In the genomic region with DNA sequence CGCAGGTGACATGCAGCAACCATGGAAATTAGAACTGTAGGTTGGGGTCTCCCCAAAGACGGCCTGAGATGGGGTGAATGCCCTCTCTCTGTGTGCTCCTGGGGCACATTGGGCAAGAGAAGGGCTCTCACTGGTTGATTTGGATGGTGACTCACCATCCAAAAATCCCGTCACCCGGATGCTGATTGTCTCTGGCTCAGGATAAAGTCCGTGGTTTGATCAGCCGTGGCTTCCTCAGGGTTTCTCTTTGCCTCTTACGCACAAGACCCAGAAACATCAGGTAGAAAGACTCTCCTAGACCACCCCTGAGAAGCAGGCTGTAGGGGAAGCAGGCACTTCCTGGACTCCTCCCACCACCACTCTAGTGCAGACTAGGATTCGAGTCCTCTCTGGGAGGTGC, we compare ENCODE assay signal across 13 cellular contexts.
DNase-seq lines count a peak whose midpoint lies in the region; TF ChIP-seq lines count a peak whose summit lies in the region.
"Had no signal": no experiment of that assay in that cellular context is flagged by ENCODE, and none has a peak within 500 bp of the region (broad histone marks: within the 10 kb centered on the region; RNA-seq: fewer than 3 reads in every experiment).

No MANE protein-coding gene starts in this region.

- H3K79me2 ChIP-seq in mammary epithelial cell (ENCODE audit: insufficient read depth, low read length) (no peaks in the 10 kb centered on the region), mesendoderm (ENCODE audit: control insufficient read depth, insufficient read depth, low read length) (no peaks in the 10 kb centered on the region)

- no peak overlapping the region for H3K27ac ChIP-seq in mammary epithelial cell (ENCODE audit: insufficient read depth, low read depth, low read length)
- H3K27ac ChIP-seq in cingulate gyrus (ENCODE audit: low read depth, low read length), result peak overlapping the region; percentile 25
- H3K27ac ChIP-seq in mesendoderm (ENCODE audit: low read depth, low read length), result no peak overlapping the region
- peak overlapping the region in 1 of 5 donors; percentile 63 for H3K27ac ChIP-seq in stomach

- POLR2A ChIA-PET in MCF 10A (lab: Yijun Ruan, JAX), result no interaction called here

- H2BK120ac ChIP-seq in mesendoderm (ENCODE audit: low read depth, low read length), result no peak overlapping the region

- DNase-seq in MCF 10A (ENCODE audit: unreplicated experiment), result peak; percentile 51
- DNase-seq in mammary epithelial cell, result no peak
- DNase-seq in mesendoderm, result peak; percentile 56
- no peak for DNase-seq in mesenteric fat pad (ENCODE audit: low spot score)
- DNase-seq in stomach, result no peak
- no peak for DNase-seq in NCI-H1092 treated with DMSO at 0.1 percent for 48 hours (lab: John Stamatoyannopoulos, UW)
- DNase-seq in foreskin melanocyte, result no peak
- DNase-seq: activated CD4-positive, alpha-beta T cell treated with anti-CD3 and anti-CD28 coated beads, Interleukin-2, amount 10 ng/mL, durations not matched to agents 7 days and 5 days; activated naive CD4-positive, alpha-beta T cell treated with anti-CD3 and anti-CD28 coated beads for 36 hours; natural killer cell; SHP77 treated with DMSO at 0.1 percent for 48 hours had no signal

- H3K9ac ChIP-seq in mammary epithelial cell (ENCODE audit: insufficient read depth, low read length), result no peak overlapping the region
- no peak overlapping the region for H3K9ac ChIP-seq in mesendoderm (ENCODE audit: low read length)

- peaks cover 21% of the 10 kb centered on the region for H3K27me3 Mint-ChIP-seq in MCF 10A (ENCODE audit: insufficient read depth, unreplicated experiment)

- H3K4me3 ChIP-seq in mammary epithelial cell (replicated peaks in 1 of 3; ENCODE audit: insufficient read depth in 1 of 3, low read depth in 2 of 3, low read length in 3 of 3) (no peak overlapping the region), mesendoderm (ENCODE audit: low read length) (no peak overlapping the region), stomach (no peak overlapping the region)

- H3K4me1 Mint-ChIP-seq in MCF 10A (ENCODE audit: insufficient read depth, unreplicated experiment), result peaks cover 9% of the 10 kb centered on the region
- H3K4me1 Mint-ChIP-seq: activated CD4-positive, alpha-beta T cell treated with anti-CD3 and anti-CD28 coated beads, Interleukin-2, amount 10 ng/mL, durations not matched to agents 7 days and 5 days; natural killer cell; stimulated activated memory B cell treated with anti-CD40 and anti-IgM and Interleukin-4, amounts not matched to agents 10 μg/mL and 1 μg/mL and 100 μg/mL, for 72 hours had no signal

- TF ChIP-seq POLR2A in stomach (IDR thresholded peaks at IDR 0.05), result no peak

- H3K4ac ChIP-seq in mesendoderm (ENCODE audit: low read depth, low read length), result no peak overlapping the region

- no peak overlapping the region for H2BK5ac ChIP-seq in mesendoderm (ENCODE audit: low read length)

- H3K4me1 ChIP-seq in mammary epithelial cell (ENCODE audit: insufficient read depth, low read length), result peaks cover 9% of the 10 kb centered on the region
- peaks cover 5% of the 10 kb centered on the region for H3K4me1 ChIP-seq in mesendoderm (ENCODE audit: control insufficient read depth, low read depth, low read length)
- H3K4me1 ChIP-seq in stomach, result peaks cover 0 to 26% (median 9%) of the 10 kb centered on the region in 4 donors

- H3K36me3 Mint-ChIP-seq in MCF 10A (ENCODE audit: insufficient read depth, unreplicated experiment), result no peaks in the 10 kb centered on the region
- H3K36me3 Mint-ChIP-seq: natural killer cell; stimulated activated memory B cell treated with anti-CD40 and anti-IgM and Interleukin-4, amounts not matched to agents 10 μg/mL and 1 μg/mL and 100 μg/mL, for 72 hours had no signal

- no peak overlapping the region for H2BK15ac ChIP-seq in mesendoderm (replicated peaks; ENCODE audit: low read depth)

- intact Hi-C loops in MCF 10A (cut with micrococcal nuclease), result no loop called here
- intact Hi-C loops in mammary epithelial cell (cut with micrococcal nuclease), result no loop called here
- intact Hi-C loops in stomach (cut with DNase I; ENCODE audit: low total_unique reads), result no loop called here

- in situ Hi-C loops in mammary epithelial cell (cut with MboI; ENCODE audit: low sequenced_read_pairs in 2 of 2), result loop anchor here (25.0 kb wide), 2 partner anchors 498 to 502 kb away; no protein-coding TSS in a partner anchor

- H3K4me2 ChIP-seq in mammary epithelial cell (ENCODE audit: insufficient read depth, low read depth, low read length) (no peak overlapping the region), mesendoderm (ENCODE audit: low read length) (no peak overlapping the region)

- no peaks in the 10 kb centered on the region for H3K79me1 ChIP-seq in mesendoderm (ENCODE audit: low read length)

- no peak overlapping the region for H3K18ac ChIP-seq in mesendoderm (ENCODE audit: low read length)

- no peaks in the 10 kb centered on the region for H4K20me1 ChIP-seq in mammary epithelial cell (ENCODE audit: insufficient read depth, low read length)

- CTCF ChIA-PET in MCF 10A (lab: Yijun Ruan, JAX) (interaction anchor here (0.7 kb wide), 1 partner anchor 197 kb away, joined by 3 read pairs; no protein-coding TSS in a partner anchor), mammary epithelial cell (lab: Charles Lee; ENCODE audit: low non-redundant PET) (no interaction called here)

- H3K4me3 Mint-ChIP-seq in MCF 10A (ENCODE audit: unreplicated experiment), result no peak overlapping the region
- H3K4me3 Mint-ChIP-seq: activated CD4-positive, alpha-beta T cell treated with anti-CD3 and anti-CD28 coated beads, Interleukin-2, amount 10 ng/mL, durations not matched to agents 7 days and 5 days; activated naive CD4-positive, alpha-beta T cell treated with anti-CD3 and anti-CD28 coated beads for 36 hours; natural killer cell; stimulated activated memory B cell treated with anti-CD40 and anti-IgM and Interleukin-4, amounts not matched to agents 10 μg/mL and 1 μg/mL and 100 μg/mL, for 72 hours had no signal

- TF ChIP-seq EP300 in stomach (IDR thresholded peaks at IDR 0.05), result no peak

- no peak overlapping the region for H4K8ac ChIP-seq in mesendoderm (ENCODE audit: low read depth, low read length)

- BruUV-seq in MCF 10A (replicated peaks; lab: Mats Ljungman, UMichigan), result no TSS peak
- no TSS peak for BruUV-seq in mammary epithelial cell (replicated peaks; lab: Mats Ljungman, UMichigan)

- no peak overlapping the region for H2AFZ ChIP-seq in mammary epithelial cell (ENCODE audit: low read depth, low read length)

- H3K9me3 Mint-ChIP-seq in MCF 10A (ENCODE audit: unreplicated experiment), result no peaks in the 10 kb centered on the region
- H3K9me3 Mint-ChIP-seq: activated CD4-positive, alpha-beta T cell treated with anti-CD3 and anti-CD28 coated beads, Interleukin-2, amount 10 ng/mL, durations not matched to agents 7 days and 5 days; activated naive CD4-positive, alpha-beta T cell treated with anti-CD3 and anti-CD28 coated beads for 36 hours; natural killer cell had no signal

- H3K36me3 ChIP-seq in mammary epithelial cell (ENCODE audit: insufficient read depth, low read length) (no peaks in the 10 kb centered on the region), mesendoderm (ENCODE audit: control insufficient read depth, insufficient read depth, low read length) (no peaks in the 10 kb centered on the region), stomach (no peaks in the 10 kb centered on the region)

- no peak overlapping the region for H2AK5ac ChIP-seq in mesendoderm (ENCODE audit: low read length)

- H3K9me3 ChIP-seq in mammary epithelial cell (replicated peaks; ENCODE audit: insufficient read depth, low read length) (no peaks in the 10 kb centered on the region), stomach (no peaks in the 10 kb centered on the region)

- WGBS in mammary epithelial cell (ENCODE audit: low coverage, missing lambda C conversion rate), result 52% methylated on average over 8 of the region's 8 CpGs
- WGBS in mesendoderm (ENCODE audit: extremely low coverage, insufficient coverage, low lambda C conversion rate), result no CpG with 5 or more reads among the region's 8 CpGs
- 49 to 70% (median 66%) methylated on average over 8 of the region's 8 CpGs for WGBS in stomach, 5 donors

- no peak overlapping the region for H3K23ac ChIP-seq in mesendoderm (ENCODE audit: low read length)

- H3K27me3 ChIP-seq in mammary epithelial cell (ENCODE audit: insufficient read depth, low read length), result no peaks in the 10 kb centered on the region
- no peaks in the 10 kb centered on the region for H3K27me3 ChIP-seq in mesendoderm (ENCODE audit: insufficient read depth, low read length, poor library complexity)
- peaks cover 0 to 15% (median 4%) of the 10 kb centered on the region in 3 donors for H3K27me3 ChIP-seq in stomach

- TF ChIP-seq CTCF in MCF 10A (IDR thresholded peaks at IDR 0.05; ENCODE audit: unreplicated experiment) (no peak), mammary epithelial cell (conservative IDR thresholded peaks at IDR 0.05 in 1 of 2, IDR thresholded peaks at IDR 0.05 in 1 of 2; ENCODE audit: extremely low read depth in 1 of 2, insufficient read depth in 1 of 2, low read depth in 1 of 2, low read length in 2 of 2) (no peak), stomach (IDR thresholded peaks at IDR 0.05) (no peak)

- dilution Hi-C loops in mammary epithelial cell (cut with HindIII; ENCODE audit: low sequenced_read_pairs), result no loop called here

- H4K5ac ChIP-seq in mesendoderm (ENCODE audit: low read length), result no peak overlapping the region

- no peak overlapping the region for H3K27ac Mint-ChIP-seq in MCF 10A (ENCODE audit: low read depth, unreplicated experiment)
- H3K27ac Mint-ChIP-seq: activated CD4-positive, alpha-beta T cell treated with anti-CD3 and anti-CD28 coated beads, Interleukin-2, amount 10 ng/mL, durations not matched to agents 7 days and 5 days; activated naive CD4-positive, alpha-beta T cell treated with anti-CD3 and anti-CD28 coated beads for 36 hours; natural killer cell; stimulated activated memory B cell treated with anti-CD40 and anti-IgM and Interleukin-4, amounts not matched to agents 10 μg/mL and 1 μg/mL and 100 μg/mL, for 72 hours had no signal

- no peak overlapping the region for H3K56ac ChIP-seq in mesendoderm (ENCODE audit: low read length)

Comparison
In these comparisons a context has a peak if more than half of its experiments do, and no peak if none do; other contexts are left out.
1. DNase-seq: peak in MCF 10A (single experiment) and mesendoderm (single experiment); none in mammary epithelial cell (single experiment), mesenteric fat pad (single experiment), stomach (single experiment), NCI-H1092 treated with DMSO at 0.1 percent for 48 hours (single experiment) and foreskin melanocyte (single experiment).